ENCODE assay signal across 8 cellular contexts in genomic region chr19:51365211-51366049, GRCh38. TPM values are rescaled to one million over a fixed set of nuclear protein-coding genes. Genes with fewer than 3 reads are reported as not detected.
A peak's percentile ranks its signal among the peaks of the same experiment; 100 is the strongest.
DNase-seq lines count a peak whose midpoint lies in the region; ATAC-seq and TF ChIP-seq lines count a peak whose summit lies in the region.

No MANE protein-coding gene starts in this region.

- H3K27me3 Mint-ChIP-seq in activated CD4-positive, alpha-beta memory T cell treated with anti-CD3 and anti-CD28 coated beads for 36 hours: no peaks in the 10 kb centered on the region
- peaks cover 7% of the 10 kb centered on the region for H3K27me3 Mint-ChIP-seq in neural progenitor cell (ENCODE audit: insufficient read depth, low read depth)

- H3K4me1 ChIP-seq in BE2C: peaks cover 2% of the 10 kb centered on the region; the same call in 1 of the 2 replicates
- H3K4me1 ChIP-seq in neural progenitor cell: peaks cover 7% of the 10 kb centered on the region

- H3K36me3 ChIP-seq in BE2C (no peaks in the 10 kb centered on the region), neural progenitor cell (no peaks in the 10 kb centered on the region)

- peak overlapping the region; percentile 47 for H2AFZ ChIP-seq in neural progenitor cell (replicated peaks)

- H3K4me3 ChIP-seq in BE2C (ENCODE audit: low read depth, low read length): peak overlapping the region; percentile 81
- peak overlapping the region; percentile 92 for H3K4me3 ChIP-seq in HFF-Myc (replicated peaks; ENCODE audit: low read depth, low read length)
- peak overlapping the region; percentile 80 for H3K4me3 ChIP-seq in fibroblast of pulmonary artery (replicated peaks; ENCODE audit: low read depth, low read length)
- H3K4me3 ChIP-seq in neural progenitor cell: peak overlapping the region; percentile 80

- H3K79me2 ChIP-seq in neural progenitor cell (ENCODE audit: low read depth): no peaks in the 10 kb centered on the region

- no peaks in the 10 kb centered on the region for H3K9me3 Mint-ChIP-seq in activated CD4-positive, alpha-beta memory T cell treated with anti-CD3 and anti-CD28 coated beads for 36 hours
- H3K9me3 Mint-ChIP-seq in neural progenitor cell: no peaks in the 10 kb centered on the region

- peak; percentile 38 for DNase-seq in BE2C
- no peak for DNase-seq in HFF-Myc (ENCODE audit: extremely low read depth, low read depth)
- DNase-seq in activated CD4-positive, alpha-beta memory T cell treated with anti-CD3 and anti-CD28 coated beads for 36 hours: peak; percentile 43
- DNase-seq in fibroblast of pulmonary artery (ENCODE audit: low read depth): peak; percentile 57
- no peak for DNase-seq in neural progenitor cell (ENCODE audit: low spot score)
- no peak for DNase-seq in NCI-H69 (lab: John Stamatoyannopoulos, UW)

- CTCF ChIA-PET in activated CD4-positive, alpha-beta memory T cell treated with anti-CD3 and anti-CD28 coated beads for 36 hours (lab: Charles Lee): interaction anchor here (0.5 to 1.2 kb wide), 7 partner anchors 11 to 296 kb away, joined by 3 to 5 read pairs (median 3); no protein-coding TSS in a partner anchor

- TF ChIP-seq CTCF in BE2C (IDR thresholded peaks at IDR 0.05; ENCODE audit: low read depth, low read length) (0 out of 2 replicates have a peak, but pooled peaks have one; percentile 11), HFF-Myc (IDR thresholded peaks at IDR 0.05; ENCODE audit: low read depth, low read length, missing control alignments) (no peak), fibroblast of pulmonary artery (IDR thresholded peaks at IDR 0.05; ENCODE audit: low read length, missing control alignments) (peak; percentile 11), neural progenitor cell (IDR thresholded peaks at IDR 0.05) (no peak)

- ATAC-seq in GM18870 (IDR thresholded peaks at IDR 0.05; ENCODE audit: unreplicated experiment) (no peak), GM19035 (IDR thresholded peaks at IDR 0.05; ENCODE audit: unreplicated experiment) (no peak)

- POLR2A ChIA-PET in activated CD4-positive, alpha-beta memory T cell treated with anti-CD3 and anti-CD28 coated beads for 36 hours (lab: Charles Lee): interaction anchor here (1.1 to 1.7 kb wide), 4 partner anchors 12 to 30 kb away, joined by 3 to 17 read pairs (median 4); partner anchors contain the start of gene VSIG10L

- intact Hi-C loops in activated CD4-positive, alpha-beta memory T cell treated with anti-CD3 and anti-CD28 coated beads for 36 hours (cut with micrococcal nuclease): loop anchor here (1.0 kb wide), 1 partner anchor 76 kb away; no protein-coding TSS in a partner anchor

- H3K9me3 ChIP-seq in BE2C (no peaks in the 10 kb centered on the region), neural progenitor cell (ENCODE audit: low read depth) (no peaks in the 10 kb centered on the region)

- no peak overlapping the region for H3K27ac ChIP-seq in neural progenitor cell

- H3K36me3 Mint-ChIP-seq in activated CD4-positive, alpha-beta memory T cell treated with anti-CD3 and anti-CD28 coated beads for 36 hours: peaks cover 20% of the 10 kb centered on the region
- H3K36me3 Mint-ChIP-seq in neural progenitor cell: no peaks in the 10 kb centered on the region

- H3K27me3 ChIP-seq in BE2C: no peaks in the 10 kb centered on the region
- H3K27me3 ChIP-seq in neural progenitor cell: no peaks in the 10 kb centered on the region

- no peaks in the 10 kb centered on the region for H4K20me1 ChIP-seq in neural progenitor cell (ENCODE audit: low read depth)

- H3K27ac Mint-ChIP-seq in activated CD4-positive, alpha-beta memory T cell treated with anti-CD3 and anti-CD28 coated beads for 36 hours: peak overlapping the region; percentile 96
- peak overlapping the region; percentile 88 for H3K27ac Mint-ChIP-seq in neural progenitor cell

- peaks cover 45% of the 10 kb centered on the region for H3K4me1 Mint-ChIP-seq in activated CD4-positive, alpha-beta memory T cell treated with anti-CD3 and anti-CD28 coated beads for 36 hours (ENCODE audit: low read depth)
- peaks cover 24% of the 10 kb centered on the region for H3K4me1 Mint-ChIP-seq in neural progenitor cell

- peak overlapping the region; percentile 89 for H3K4me2 ChIP-seq in neural progenitor cell

- H3K4me3 Mint-ChIP-seq in activated CD4-positive, alpha-beta memory T cell treated with anti-CD3 and anti-CD28 coated beads for 36 hours: peak overlapping the region; percentile 99
- H3K4me3 Mint-ChIP-seq in neural progenitor cell: peak overlapping the region; percentile 99

- no peak overlapping the region for H3K9ac ChIP-seq in neural progenitor cell

- H3F3A ChIP-seq in neural progenitor cell (ENCODE audit: low read depth): peaks cover 14% of the 10 kb centered on the region

RNA-seq across cellular contexts. Expression of gene ETFB, which starts 0.8 kb away (rescaled TPM):
- 101 TPM for polyA plus RNA-seq in BE2C (2012; ENCODE audit: insufficient read depth, insufficient read length, low read depth)
- 100 to 1,000 TPM; 190 to 193 TPM for total RNA-seq in activated CD4-positive, alpha-beta memory T cell treated with anti-CD3 and anti-CD28 coated beads for 36 hours
- total RNA-seq in neural progenitor cell (ENCODE audit: low replicate concordance): 27.0 and 38.9 TPM in 2 replicates

RNA-seq across cellular contexts. Expression of gene CLDND2, which starts 3.4 kb away (rescaled TPM):
- 4.7 TPM for polyA plus RNA-seq in BE2C (2012; ENCODE audit: insufficient read depth, insufficient read length, low read depth)
- total RNA-seq in activated CD4-positive, alpha-beta memory T cell treated with anti-CD3 and anti-CD28 coated beads for 36 hours: 1 to 10 TPM; 2.8 to 4.8 TPM
- not detected in 2 replicates for total RNA-seq in neural progenitor cell (ENCODE audit: low replicate concordance)

RNA-seq across cellular contexts. Expression of gene NKG7, which starts 7.0 kb away (rescaled TPM):
- 0.54 TPM for polyA plus RNA-seq in BE2C (2012; ENCODE audit: insufficient read depth, insufficient read length, low read depth)
- 100 to 1,000 TPM; 140 to 149 TPM for total RNA-seq in activated CD4-positive, alpha-beta memory T cell treated with anti-CD3 and anti-CD28 coated beads for 36 hours
- total RNA-seq in neural progenitor cell (ENCODE audit: low replicate concordance): not detected in 2 replicates

RNA-seq across cellular contexts. Expression of gene LIM2, which starts 22.3 kb away (rescaled TPM):
- not detected for polyA plus RNA-seq in BE2C (2012; ENCODE audit: insufficient read depth, insufficient read length, low read depth)
- total RNA-seq in activated CD4-positive, alpha-beta memory T cell treated with anti-CD3 and anti-CD28 coated beads for 36 hours: under 1 TPM; 0.36 to 0.64 TPM
- total RNA-seq in neural progenitor cell (ENCODE audit: low replicate concordance): 0.26 and 3.2 TPM in 2 replicates

RNA-seq across cellular contexts. Expression of gene VSIG10L, which starts 23.5 kb away (rescaled TPM):
- polyA plus RNA-seq in BE2C (2012; ENCODE audit: insufficient read depth, insufficient read length, low read depth): 0.45 TPM
- total RNA-seq in activated CD4-positive, alpha-beta memory T cell treated with anti-CD3 and anti-CD28 coated beads for 36 hours: 1 to 10 TPM; 3.2 to 3.5 TPM
- total RNA-seq in neural progenitor cell (ENCODE audit: low replicate concordance): 2.7 and 6.0 TPM in 2 replicates

Comparison
In these comparisons a context has a peak if more than half of its experiments do, and no peak if none do; other contexts are left out.
1. DNase-seq: peak in BE2C (single experiment), activated CD4-positive, alpha-beta memory T cell treated with anti-CD3 and anti-CD28 coated beads for 36 hours (single experiment) and fibroblast of pulmonary artery (single experiment); none in HFF-Myc (single experiment), neural progenitor cell (single experiment) and NCI-H69 (single experiment).
2. CTCF ChIP-seq: peak in BE2C (single experiment) and fibroblast of pulmonary artery (single experiment); none in HFF-Myc (single experiment) and neural progenitor cell (single experiment).
3. RNA of gene NKG7, which starts 7.0 kb away (total RNA-seq): 140 to 149 TPM in activated CD4-positive, alpha-beta memory T cell treated with anti-CD3 and anti-CD28 coated beads for 36 hours; not detected in neural progenitor cell; every median in the first group is over 100 times any median in the second.
4. Peak in every context shown above with its lines, with median percentiles within 50 percentile points of each other: H3K4me3 ChIP-seq.